27 cellular contexts compared by ENCODE assay signal in the genomic region with DNA sequence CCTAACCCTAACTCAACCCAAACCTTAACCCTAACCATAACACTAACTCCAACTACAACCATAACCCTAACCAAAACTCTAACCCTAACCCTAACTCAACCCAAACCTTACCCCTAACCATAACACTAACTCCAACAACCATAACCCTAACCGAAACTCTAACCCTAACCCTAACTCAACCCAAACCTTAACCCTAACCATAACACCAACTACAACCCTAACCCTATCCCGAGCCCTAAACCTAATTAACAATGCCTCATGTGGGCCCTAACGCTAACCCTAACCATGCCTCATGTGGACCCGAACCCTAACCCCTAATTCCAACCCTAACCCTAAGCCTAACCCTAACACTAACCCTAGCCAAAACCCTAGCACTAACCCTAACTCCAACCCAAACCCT.
"Had no signal": no experiment of that assay in that cellular context is flagged by ENCODE, and none has a peak within 500 bp of the region (broad histone marks: within the 10 kb centered on the region; RNA-seq: fewer than 3 reads in every experiment).

No MANE protein-coding gene starts in this region.

- H2AFZ ChIP-seq: parathyroid adenoma had no signal

- H3K36me3 ChIP-seq: esophagus squamous epithelium, left lung, neutrophil, suprapubic skin, vagina had no signal

- FAIRE-seq: endometrium, islet of Langerhans had no signal

- H3K9me3 ChIP-seq: esophagus squamous epithelium, mucosa of descending colon, neutrophil, suprapubic skin, vagina had no signal

- H3K4me1 ChIP-seq: parathyroid adenoma, suprapubic skin, vagina had no signal

- H3K79me2 ChIP-seq: parathyroid adenoma had no signal

- H3K4me3 ChIP-seq: esophagus squamous epithelium, heart right ventricle, left lung, mucosa of descending colon, smooth muscle cell, suprapubic skin, vagina had no signal

- H3K27ac ChIP-seq: esophagus squamous epithelium, heart right ventricle, left lung, neutrophil, parathyroid adenoma, suprapubic skin, vagina had no signal

- H3K27me3 ChIP-seq: esophagus squamous epithelium, heart right ventricle, left lung, neutrophil, suprapubic skin, vagina had no signal

- H3K9ac ChIP-seq: parathyroid adenoma had no signal

- DNase-seq: cortex of kidney; effector memory CD8-positive, alpha-beta T cell; erythroblast; esophagus squamous epithelium; foreskin melanocyte; glutamatergic neuron; hippocampal formation; mesenchymal stem cell; naive B cell; stimulated activated CD4-positive, alpha-beta T cell treated with anti-CD3 and anti-CD28 coated beads, Interleukin-12 subunit alpha, Interleukin-12 subunit beta, amount 100 ng/mL, for 4 hours; stimulated activated CD4-positive, alpha-beta T cell treated with anti-CD3 and anti-CD28 coated beads, Interleukin-1b, Interleukin-23, amount 100 ng/mL, for 48 hours; stimulated activated CD4-positive, alpha-beta T cell treated with anti-CD3 and anti-CD28 coated beads, Interleukin-4, amount 100 ng/mL, for 1 hour; stimulated activated CD8-positive, alpha-beta memory T cell treated with anti-CD3 and anti-CD28 coated beads, Interleukin-4, amount 100 ng/mL, for 48 hours; stimulated activated naive CD4-positive, alpha-beta T cell; stimulated activated naive CD8-positive, alpha-beta T cell treated with anti-CD3 and anti-CD28 coated beads, Interleukin-15, amount 100 ng/mL, for 72 hours; trophoblast cell had no signal

- ATAC-seq: effector memory CD8-positive, alpha-beta T cell; heart right ventricle; left cardiac atrium; left lung; mucosa of descending colon; stimulated activated naive CD8-positive, alpha-beta T cell treated with anti-CD3 and anti-CD28 coated beads, Interleukin-15, amount 100 ng/mL, for 72 hours had no signal

- H3K4me2 ChIP-seq: smooth muscle cell had no signal
